ENCODE assay signal across 8 cellular contexts in genomic region chr2:231056453-231057416, GRCh38. TPM values are rescaled to one million over a fixed set of nuclear protein-coding genes. Genes with fewer than 3 reads are reported as not detected.
DNase-seq lines count a peak whose midpoint lies in the region; ATAC-seq and TF ChIP-seq lines count a peak whose summit lies in the region.

Gene PSMD1, plus strand, starts transcription at chr2:231056867. Its CDS starts 159 bp downstream, at chr2:231057026.

- H3K27ac ChIP-seq in right atrium auricular region (peak within 1 kb of the TSS; percentile 92 to 93), uterus (peak within 1 kb of the TSS; percentile 92 to 95)

- H3K9me3 ChIP-seq in right atrium auricular region (no peaks in the 10 kb centered on the region), uterus (no peaks in the 10 kb centered on the region)

- no peaks in the 10 kb centered on the region for H3K27me3 ChIP-seq in right atrium auricular region
- no peaks in the 10 kb centered on the region for H3K27me3 ChIP-seq in uterus

- H3K36me3 ChIP-seq in right atrium auricular region (no peaks in the 10 kb centered on the region), uterus (no peaks in the 10 kb centered on the region)

- H3K4me3 ChIP-seq in right atrium auricular region (peak within 1 kb of the TSS; percentile 89 to 91), uterus (peak within 1 kb of the TSS; percentile 97 to 99)

- peak in 1 of 2 donors; percentile 33 for TF ChIP-seq POLR2A in uterus (IDR thresholded peaks at IDR 0.05)

- TF ChIP-seq CTCF in right atrium auricular region (IDR thresholded peaks at IDR 0.05) (peak; percentile 93 to 97), uterus (IDR thresholded peaks at IDR 0.05) (peak; percentile 91 to 95 (median 94))

- DNase-seq in NCI-H1694 treated with DMSO at 0.1 percent for 48 hours (lab: John Stamatoyannopoulos, UW) (peak; percentile 89), anterior cingulate cortex (lab: John Stamatoyannopoulos, UW) (peak; percentile 57 to 97 (median 90)), right atrium auricular region (ENCODE audit: low spot score) (peak; percentile 93), pulmonary artery endothelial cell (ENCODE audit: low read depth, low spot score) (peak; percentile 81), uterus (peak; percentile 93)

- H3K4me1 ChIP-seq in right atrium auricular region (peaks cover 0 to 31% of the 10 kb centered on the region in 2 donors), uterus (peaks cover 0 to 5% of the 10 kb centered on the region in 2 donors)

- intact Hi-C loops in T-helper 2 cell treated with Interferon-gamma antibody and Interleukin-4, amounts not matched to agents 100 ng/mL and 5 ng/mL, for 36 hours (cut with micrococcal nuclease) = loop anchor here (1.0 to 10.0 kb wide), 4 partner anchors 142 to 1496 kb away; partner anchors contain the start of genes ARMC9, EIF4E2, PDE6D and TIGD1
- intact Hi-C loops in uterus (cut with DNase I; ENCODE audit: low total_unique reads) = no loop called here

- ATAC-seq in GM18499 (IDR thresholded peaks at IDR 0.05; ENCODE audit: insufficient read depth, unreplicated experiment) (peak; percentile 36), HG02938 (IDR thresholded peaks at IDR 0.05; ENCODE audit: unreplicated experiment) (peak; percentile 68)

RNA-seq across cellular contexts. Expression of gene PSMD1, which starts in this region (rescaled TPM):
- 122 and 129 TPM in 2 replicates for total RNA-seq in T-helper 2 cell treated with Interferon-gamma antibody and Interleukin-4, amounts not matched to agents 100 ng/mL and 5 ng/mL, for 36 hours
- total RNA-seq in right atrium auricular region (10 to 100 TPM; 53.1 to 75.4 TPM), pulmonary artery endothelial cell (191 and 194 TPM in 2 replicates), uterus (10 to 100 TPM; 54.4 to 96.6 (median 68.6) TPM)

Comparison
In these comparisons a context has a peak if more than half of its experiments do, and no peak if none do; other contexts are left out.
1. Peak in every context shown above with its lines: DNase-seq, ATAC-seq, H3K4me3 ChIP-seq and H3K27ac ChIP-seq.